ENCODE assay signal across 8 cellular contexts in genomic region chr15:78909791-78910228, GRCh38. TPM values are rescaled to one million over a fixed set of nuclear protein-coding genes. Genes with fewer than 3 reads are reported as not detected.
A peak's percentile ranks its signal among the peaks of the same experiment; 100 is the strongest.
DNase-seq lines count a peak whose midpoint lies in the region; ATAC-seq and TF ChIP-seq lines count a peak whose summit lies in the region.

No MANE protein-coding gene starts in this region.

- DNase-seq in ELF-1 (ENCODE audit: low read depth, low spot score) = peak; percentile 62
- DNase-seq in activated CD4-positive, alpha-beta T cell treated with anti-CD3 and anti-CD28 coated beads, Interleukin-2, amount 10 ng/mL, durations not matched to agents 7 days and 5 days = peak; percentile 26
- peak; percentile 42 for DNase-seq in glomerular visceral epithelial cell (ENCODE audit: extremely low spot score)
- DNase-seq in renal cortical epithelial cell (ENCODE audit: low read depth) = peak; percentile 30
- no peak for DNase-seq in stimulated activated naive CD4-positive, alpha-beta T cell treated with Interleukin-2 at 50 U/mL for 16 hours (lab: John Stamatoyannopoulos, UW)

- POLR2A ChIA-PET in activated CD4-positive, alpha-beta T cell treated with anti-CD3 and anti-CD28 coated beads, Interleukin-2, amount 10 ng/mL, durations not matched to agents 7 days and 5 days (lab: Charles Lee) = no interaction called here

- CTCF ChIA-PET in activated CD4-positive, alpha-beta T cell treated with anti-CD3 and anti-CD28 coated beads, Interleukin-2, amount 10 ng/mL, durations not matched to agents 7 days and 5 days (lab: Charles Lee) = interaction anchor here (1.6 to 1.8 kb wide), 2 partner anchors 8 to 27 kb away, joined by 4 to 6 read pairs; no protein-coding TSS in a partner anchor

- no peak for TF ChIP-seq EP300 in Ishikawa (IDR thresholded peaks at IDR 0.05; ENCODE audit: borderline replicate concordance)

- no peak overlapping the region for H3K4me3 Mint-ChIP-seq in activated CD4-positive, alpha-beta T cell treated with anti-CD3 and anti-CD28 coated beads, Interleukin-2, amount 10 ng/mL, durations not matched to agents 7 days and 5 days

- peaks cover 27% of the 10 kb centered on the region for H3K4me1 Mint-ChIP-seq in activated CD4-positive, alpha-beta T cell treated with anti-CD3 and anti-CD28 coated beads, Interleukin-2, amount 10 ng/mL, durations not matched to agents 7 days and 5 days

- no peaks in the 10 kb centered on the region for H3K27me3 Mint-ChIP-seq in activated CD4-positive, alpha-beta T cell treated with anti-CD3 and anti-CD28 coated beads, Interleukin-2, amount 10 ng/mL, durations not matched to agents 7 days and 5 days

- H3K27ac Mint-ChIP-seq in activated CD4-positive, alpha-beta T cell treated with anti-CD3 and anti-CD28 coated beads, Interleukin-2, amount 10 ng/mL, durations not matched to agents 7 days and 5 days = peak overlapping the region; percentile 38

- H3K36me3 Mint-ChIP-seq in activated CD4-positive, alpha-beta T cell treated with anti-CD3 and anti-CD28 coated beads, Interleukin-2, amount 10 ng/mL, durations not matched to agents 7 days and 5 days (ENCODE audit: low read depth) = peaks cover 55% of the 10 kb centered on the region

- no peaks in the 10 kb centered on the region for H3K9me3 Mint-ChIP-seq in activated CD4-positive, alpha-beta T cell treated with anti-CD3 and anti-CD28 coated beads, Interleukin-2, amount 10 ng/mL, durations not matched to agents 7 days and 5 days

- ATAC-seq in HG03378 (IDR thresholded peaks at IDR 0.05; ENCODE audit: unreplicated experiment) = no peak
- ATAC-seq in HG02885 (IDR thresholded peaks at IDR 0.05; ENCODE audit: poor library complexity, unreplicated experiment) = no peak

- peak; percentile 49 for TF ChIP-seq RAD21 in Ishikawa (IDR thresholded peaks at IDR 0.05; ENCODE audit: low read depth)

TF ChIP-seq in Ishikawa, 13 proteins besides CTCF, POLR2A, EP300 and RAD21:
- no peak for TF ChIP-seq USF1 (IDR thresholded peaks at IDR 0.05)
- TF ChIP-seq YY1 (IDR thresholded peaks at IDR 0.05; ENCODE audit: low read depth) = no peak
- no peak for TF ChIP-seq NFIC (IDR thresholded peaks at IDR 0.05)
- TF ChIP-seq CREB1 (IDR thresholded peaks at IDR 0.05; ENCODE audit: low read depth) = no peak
- no peak for TF ChIP-seq CEBPB (IDR thresholded peaks at IDR 0.05)
- TF ChIP-seq TCF12 (IDR thresholded peaks at IDR 0.05; ENCODE audit: low read depth) = no peak
- TF ChIP-seq TAF1 (IDR thresholded peaks at IDR 0.05; ENCODE audit: low read depth) = no peak
- no peak for TF ChIP-seq TEAD4 (IDR thresholded peaks at IDR 0.05)
- TF ChIP-seq, protein P1, sequence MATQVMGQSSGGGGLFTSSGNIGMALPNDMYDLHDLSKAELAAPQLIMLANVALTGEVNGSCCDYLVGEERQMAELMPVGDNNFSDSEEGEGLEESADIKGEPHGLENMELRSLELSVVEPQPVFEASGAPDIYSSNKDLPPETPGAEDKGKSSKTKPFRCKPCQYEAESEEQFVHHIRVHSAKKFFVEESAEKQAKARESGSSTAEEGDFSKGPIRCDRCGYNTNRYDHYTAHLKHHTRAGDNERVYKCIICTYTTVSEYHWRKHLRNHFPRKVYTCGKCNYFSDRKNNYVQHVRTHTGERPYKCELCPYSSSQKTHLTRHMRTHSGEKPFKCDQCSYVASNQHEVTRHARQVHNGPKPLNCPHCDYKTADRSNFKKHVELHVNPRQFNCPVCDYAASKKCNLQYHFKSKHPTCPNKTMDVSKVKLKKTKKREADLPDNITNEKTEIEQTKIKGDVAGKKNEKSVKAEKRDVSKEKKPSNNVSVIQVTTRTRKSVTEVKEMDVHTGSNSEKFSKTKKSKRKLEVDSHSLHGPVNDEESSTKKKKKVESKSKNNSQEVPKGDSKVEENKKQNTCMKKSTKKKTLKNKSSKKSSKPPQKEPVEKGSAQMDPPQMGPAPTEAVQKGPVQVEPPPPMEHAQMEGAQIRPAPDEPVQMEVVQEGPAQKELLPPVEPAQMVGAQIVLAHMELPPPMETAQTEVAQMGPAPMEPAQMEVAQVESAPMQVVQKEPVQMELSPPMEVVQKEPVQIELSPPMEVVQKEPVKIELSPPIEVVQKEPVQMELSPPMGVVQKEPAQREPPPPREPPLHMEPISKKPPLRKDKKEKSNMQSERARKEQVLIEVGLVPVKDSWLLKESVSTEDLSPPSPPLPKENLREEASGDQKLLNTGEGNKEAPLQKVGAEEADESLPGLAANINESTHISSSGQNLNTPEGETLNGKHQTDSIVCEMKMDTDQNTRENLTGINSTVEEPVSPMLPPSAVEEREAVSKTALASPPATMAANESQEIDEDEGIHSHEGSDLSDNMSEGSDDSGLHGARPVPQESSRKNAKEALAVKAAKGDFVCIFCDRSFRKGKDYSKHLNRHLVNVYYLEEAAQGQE (IDR thresholded peaks at IDR 0.05; ENCODE audit: low read depth) = no peak
- no peak for TF ChIP-seq FOXM1 (IDR thresholded peaks at IDR 0.05; ENCODE audit: borderline replicate concordance, low read depth)
- no peak for TF ChIP-seq ZBTB7A (IDR thresholded peaks at IDR 0.05; ENCODE audit: low read depth)

RNA-seq across cellular contexts. Expression of gene CTSH, which starts 35.0 kb away (rescaled TPM):
- total RNA-seq in activated CD4-positive, alpha-beta T cell treated with anti-CD3 and anti-CD28 coated beads, Interleukin-2, amount 10 ng/mL, durations not matched to agents 7 days and 5 days = 10 to 100 TPM; 46.7 to 54.8 TPM
- 48.6 and 103 TPM in 2 replicates for total RNA-seq in renal cortical epithelial cell

RNA-seq across cellular contexts. Expression of gene MORF4L1, which starts 37.1 kb away (rescaled TPM):
- 100 to 1,000 TPM; 225 to 274 TPM for total RNA-seq in activated CD4-positive, alpha-beta T cell treated with anti-CD3 and anti-CD28 coated beads, Interleukin-2, amount 10 ng/mL, durations not matched to agents 7 days and 5 days
- 422 and 542 TPM in 2 replicates for total RNA-seq in renal cortical epithelial cell
